ENCODE assay signal across 1 cellular context in the genomic region with DNA sequence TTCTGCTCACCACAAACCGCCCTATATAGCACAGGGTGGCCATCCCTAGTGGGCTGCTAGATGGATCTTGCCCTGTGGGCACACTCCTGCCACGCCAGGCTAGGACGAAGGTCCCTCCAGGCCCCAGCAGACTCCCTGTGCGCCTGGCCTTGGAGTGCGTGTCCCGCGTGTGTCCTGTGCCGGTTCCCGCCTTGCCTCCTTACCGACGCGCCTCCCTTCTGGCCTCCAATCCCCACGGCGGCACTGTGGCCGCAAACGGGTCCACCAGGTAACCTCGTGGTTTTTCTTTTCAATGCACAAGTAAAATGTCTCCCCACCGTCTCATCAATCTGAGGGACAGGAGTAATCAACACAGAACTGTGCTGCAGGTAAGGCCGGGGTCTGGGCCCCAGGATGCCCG.
TF ChIP-seq lines count a peak whose summit lies in the region.

No MANE protein-coding gene starts in this region.

TF ChIP-seq in GM23338, 12 proteins besides CTCF, POLR2A, EP300 and RAD21 (continued from another document):
- no peak for TF ChIP-seq CREB1 (CRISPR knock-in tag; IDR thresholded peaks at IDR 0.05; ENCODE audit: low read depth)
- no peak for TF ChIP-seq STAT1 (IDR thresholded peaks at IDR 0.05; ENCODE audit: unreplicated experiment)
- TF ChIP-seq EZH2phosphoT487 (IDR thresholded peaks at IDR 0.05; ENCODE audit: unreplicated experiment): no peak
- no peak for TF ChIP-seq NANOG (IDR thresholded peaks at IDR 0.05; ENCODE audit: borderline replicate concordance)
- TF ChIP-seq, protein P1, sequence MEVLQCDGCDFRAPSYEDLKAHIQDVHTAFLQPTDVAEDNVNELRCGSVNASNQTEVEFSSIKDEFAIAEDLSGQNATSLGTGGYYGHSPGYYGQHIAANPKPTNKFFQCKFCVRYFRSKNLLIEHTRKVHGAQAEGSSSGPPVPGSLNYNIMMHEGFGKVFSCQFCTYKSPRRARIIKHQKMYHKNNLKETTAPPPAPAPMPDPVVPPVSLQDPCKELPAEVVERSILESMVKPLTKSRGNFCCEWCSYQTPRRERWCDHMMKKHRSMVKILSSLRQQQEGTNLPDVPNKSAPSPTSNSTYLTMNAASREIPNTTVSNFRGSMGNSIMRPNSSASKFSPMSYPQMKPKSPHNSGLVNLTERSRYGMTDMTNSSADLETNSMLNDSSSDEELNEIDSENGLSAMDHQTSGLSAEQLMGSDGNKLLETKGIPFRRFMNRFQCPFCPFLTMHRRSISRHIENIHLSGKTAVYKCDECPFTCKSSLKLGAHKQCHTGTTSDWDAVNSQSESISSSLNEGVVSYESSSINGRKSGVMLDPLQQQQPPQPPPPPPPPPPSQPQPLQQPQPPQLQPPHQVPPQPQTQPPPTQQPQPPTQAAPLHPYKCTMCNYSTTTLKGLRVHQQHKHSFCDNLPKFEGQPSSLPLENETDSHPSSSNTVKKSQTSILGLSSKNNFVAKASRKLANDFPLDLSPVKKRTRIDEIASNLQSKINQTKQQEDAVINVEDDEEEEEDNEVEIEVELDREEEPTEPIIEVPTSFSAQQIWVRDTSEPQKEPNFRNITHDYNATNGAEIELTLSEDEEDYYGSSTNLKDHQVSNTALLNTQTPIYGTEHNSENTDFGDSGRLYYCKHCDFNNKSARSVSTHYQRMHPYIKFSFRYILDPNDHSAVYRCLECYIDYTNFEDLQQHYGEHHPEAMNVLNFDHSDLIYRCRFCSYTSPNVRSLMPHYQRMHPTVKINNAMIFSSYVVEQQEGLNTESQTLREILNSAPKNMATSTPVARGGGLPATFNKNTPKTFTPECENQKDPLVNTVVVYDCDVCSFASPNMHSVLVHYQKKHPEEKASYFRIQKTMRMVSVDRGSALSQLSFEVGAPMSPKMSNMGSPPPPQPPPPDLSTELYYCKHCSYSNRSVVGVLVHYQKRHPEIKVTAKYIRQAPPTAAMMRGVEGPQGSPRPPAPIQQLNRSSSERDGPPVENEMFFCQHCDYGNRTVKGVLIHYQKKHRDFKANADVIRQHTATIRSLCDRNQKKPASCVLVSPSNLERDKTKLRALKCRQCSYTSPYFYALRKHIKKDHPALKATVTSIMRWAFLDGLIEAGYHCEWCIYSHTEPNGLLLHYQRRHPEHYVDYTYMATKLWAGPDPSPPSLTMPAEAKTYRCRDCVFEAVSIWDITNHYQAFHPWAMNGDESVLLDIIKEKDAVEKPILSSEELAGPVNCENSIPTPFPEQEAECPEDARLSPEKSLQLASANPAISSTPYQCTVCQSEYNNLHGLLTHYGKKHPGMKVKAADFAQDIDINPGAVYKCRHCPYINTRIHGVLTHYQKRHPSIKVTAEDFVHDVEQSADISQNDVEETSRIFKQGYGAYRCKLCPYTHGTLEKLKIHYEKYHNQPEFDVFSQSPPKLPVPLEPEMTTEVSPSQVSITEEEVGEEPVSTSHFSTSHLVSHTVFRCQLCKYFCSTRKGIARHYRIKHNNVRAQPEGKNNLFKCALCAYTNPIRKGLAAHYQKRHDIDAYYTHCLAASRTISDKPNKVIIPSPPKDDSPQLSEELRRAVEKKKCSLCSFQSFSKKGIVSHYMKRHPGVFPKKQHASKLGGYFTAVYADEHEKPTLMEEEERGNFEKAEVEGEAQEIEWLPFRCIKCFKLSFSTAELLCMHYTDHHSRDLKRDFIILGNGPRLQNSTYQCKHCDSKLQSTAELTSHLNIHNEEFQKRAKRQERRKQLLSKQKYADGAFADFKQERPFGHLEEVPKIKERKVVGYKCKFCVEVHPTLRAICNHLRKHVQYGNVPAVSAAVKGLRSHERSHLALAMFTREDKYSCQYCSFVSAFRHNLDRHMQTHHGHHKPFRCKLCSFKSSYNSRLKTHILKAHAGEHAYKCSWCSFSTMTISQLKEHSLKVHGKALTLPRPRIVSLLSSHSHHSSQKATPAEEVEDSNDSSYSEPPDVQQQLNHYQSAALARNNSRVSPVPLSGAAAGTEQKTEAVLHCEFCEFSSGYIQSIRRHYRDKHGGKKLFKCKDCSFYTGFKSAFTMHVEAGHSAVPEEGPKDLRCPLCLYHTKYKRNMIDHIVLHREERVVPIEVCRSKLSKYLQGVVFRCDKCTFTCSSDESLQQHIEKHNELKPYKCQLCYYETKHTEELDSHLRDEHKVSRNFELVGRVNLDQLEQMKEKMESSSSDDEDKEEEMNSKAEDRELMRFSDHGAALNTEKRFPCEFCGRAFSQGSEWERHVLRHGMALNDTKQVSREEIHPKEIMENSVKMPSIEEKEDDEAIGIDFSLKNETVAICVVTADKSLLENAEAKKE (CRISPR knock-in tag; IDR thresholded peaks at IDR 0.05): no peak
- TF ChIP-seq, protein P2, sequence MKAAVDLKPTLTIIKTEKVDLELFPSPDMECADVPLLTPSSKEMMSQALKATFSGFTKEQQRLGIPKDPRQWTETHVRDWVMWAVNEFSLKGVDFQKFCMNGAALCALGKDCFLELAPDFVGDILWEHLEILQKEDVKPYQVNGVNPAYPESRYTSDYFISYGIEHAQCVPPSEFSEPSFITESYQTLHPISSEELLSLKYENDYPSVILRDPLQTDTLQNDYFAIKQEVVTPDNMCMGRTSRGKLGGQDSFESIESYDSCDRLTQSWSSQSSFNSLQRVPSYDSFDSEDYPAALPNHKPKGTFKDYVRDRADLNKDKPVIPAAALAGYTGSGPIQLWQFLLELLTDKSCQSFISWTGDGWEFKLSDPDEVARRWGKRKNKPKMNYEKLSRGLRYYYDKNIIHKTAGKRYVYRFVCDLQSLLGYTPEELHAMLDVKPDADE (IDR thresholded peaks at IDR 0.05): no peak
- TF ChIP-seq ZNF331 (CRISPR knock-in tag; IDR thresholded peaks at IDR 0.05; ENCODE audit: low read depth): no peak
- no peak for TF ChIP-seq EZH2 (IDR thresholded peaks at IDR 0.05; ENCODE audit: low read depth, unreplicated experiment)
- TF ChIP-seq JUNB (IDR thresholded peaks at IDR 0.05; ENCODE audit: unreplicated experiment): no peak
- TF ChIP-seq POLR2AphosphoS5 (IDR thresholded peaks at IDR 0.05; ENCODE audit: low read depth): no peak
TF ChIP-seq in GM23338: peak in this region for 0.
